32 cellular contexts compared by ENCODE assay signal in genomic region chr1:119984771-119985170, GRCh38.
A peak's percentile ranks its signal among the peaks of the same experiment; 100 is the strongest.
DNase-seq lines count a peak whose midpoint lies in the region; ATAC-seq, FAIRE-seq and TF ChIP-seq lines count a peak whose summit lies in the region.
"Had no signal": no experiment of that assay in that cellular context is flagged by ENCODE, and none has a peak within 500 bp of the region (broad histone marks: within the 10 kb centered on the region; RNA-seq: fewer than 3 reads in every experiment).

No MANE protein-coding gene starts in this region.

- H3K4me3 ChIP-seq in CD8-positive, alpha-beta T cell (ENCODE audit: low read depth, low read length): no peak overlapping the region
- H3K4me3 ChIP-seq in bronchial epithelial cell (ENCODE audit: low read depth, low read length) (no peak overlapping the region), WERI-Rb-1 (ENCODE audit: low read depth, low read length) (no peak overlapping the region)
- H3K4me3 ChIP-seq: BLaER1 treated with 17β-estradiol and CSF1 and Interleukin-3, amounts not matched to agents 10 nM and 100 nM; esophagus squamous epithelium; HAP-1; left lung; MG63; pancreas; smooth muscle cell had no signal

- H3K27me3 Mint-ChIP-seq in CD8-positive, alpha-beta T cell (ENCODE audit: low read depth): no peaks in the 10 kb centered on the region
- H3K27me3 Mint-ChIP-seq in HFFc6 (ENCODE audit: insufficient read depth) (no peaks in the 10 kb centered on the region), nephron (ENCODE audit: low read depth) (no peaks in the 10 kb centered on the region)
- H3K27me3 Mint-ChIP-seq: activated naive CD4-positive, alpha-beta T cell treated with anti-CD3 and anti-CD28 coated beads, Interleukin-2, amount 10 ng/mL, durations not matched to agents 7 days and 5 days; naive B cell; type B pancreatic cell had no signal

- peak overlapping the region; percentile 46 for H3K27ac Mint-ChIP-seq in CD8-positive, alpha-beta T cell
- H3K27ac Mint-ChIP-seq in HFFc6 (peak overlapping the region; percentile 50), nephron (peak overlapping the region in 2 of 3 experiments; percentile 76 to 89)
- H3K27ac Mint-ChIP-seq: activated naive CD4-positive, alpha-beta T cell treated with anti-CD3 and anti-CD28 coated beads, Interleukin-2, amount 10 ng/mL, durations not matched to agents 7 days and 5 days; activated T-helper 1 cell treated with anti-CD3 and anti-CD28 coated beads, Interleukin-12 subunit alpha, Interleukin-12 subunit beta, Interleukin-2, Interleukin-4 antibody, amounts not matched to agents 30 ng/mL and 10 ng/mL and 1 ng/mL, durations not matched to agents 14 hours and 24 hours and 36 hours; type B pancreatic cell had no signal

- POLR2A ChIA-PET in CD8-positive, alpha-beta T cell (lab: Charles Lee): no interaction called here

- no peak overlapping the region for H3K4me3 Mint-ChIP-seq in CD8-positive, alpha-beta T cell
- H3K4me3 Mint-ChIP-seq in HFFc6 (no peak overlapping the region), nephron (no peak overlapping the region)
- H3K4me3 Mint-ChIP-seq: activated naive CD4-positive, alpha-beta T cell treated with anti-CD3 and anti-CD28 coated beads, Interleukin-2, amount 10 ng/mL, durations not matched to agents 7 days and 5 days; activated T-helper 1 cell treated with anti-CD3 and anti-CD28 coated beads, Interleukin-12 subunit alpha, Interleukin-12 subunit beta, Interleukin-2, Interleukin-4 antibody, amounts not matched to agents 30 ng/mL and 10 ng/mL and 1 ng/mL, durations not matched to agents 14 hours and 24 hours and 36 hours; naive B cell; type B pancreatic cell had no signal

- FAIRE-seq in bronchial epithelial cell (lab: Jason Lieb, UNC): no peak
- FAIRE-seq: frontal cortex, GM18507, pancreas had no signal

- no peak for ATAC-seq in CD8-positive, alpha-beta T cell
- ATAC-seq in HG03457 (IDR thresholded peaks at IDR 0.05; ENCODE audit: unreplicated experiment): no peak
- ATAC-seq: left lung, pancreas had no signal

- H3K36me3 ChIP-seq in CD8-positive, alpha-beta T cell (ENCODE audit: insufficient read depth, low read length): no peaks in the 10 kb centered on the region
- H3K36me3 ChIP-seq in bronchial epithelial cell (ENCODE audit: control insufficient read depth, insufficient read depth, low read length) (no peaks in the 10 kb centered on the region), WERI-Rb-1 (peaks cover 3% of the 10 kb centered on the region; the same call in 1 of the 2 replicates)

- CTCF ChIA-PET in CD8-positive, alpha-beta T cell (lab: Charles Lee): interaction anchor here (0.9 kb wide), 1 partner anchor 16 kb away, joined by 4 read pairs; no protein-coding TSS in a partner anchor

- no peak for DNase-seq in CD8-positive, alpha-beta T cell
- DNase-seq in HFFc6 (no peak), bronchial epithelial cell (ENCODE audit: low read depth) (peak; percentile 60), NCI-H2107 (lab: John Stamatoyannopoulos, UW) (no peak), WERI-Rb-1 (no peak)
- DNase-seq: activated naive CD4-positive, alpha-beta T cell treated with anti-CD3 and anti-CD28 coated beads, Interleukin-2, amount 10 ng/mL, durations not matched to agents 7 days and 5 days; anterior cingulate cortex; Caco-2; central memory CD4-positive, alpha-beta T cell; dermis blood vessel endothelial cell; esophagus squamous epithelium; GF-D8; hippocampal formation; left lung; MG63; naive B cell; NCI-H2081; NCI-H446; NCI-H774; pancreas; stimulated activated CD4-positive, alpha-beta T cell treated with anti-CD3 and anti-CD28 coated beads, Interleukin-1b, Interleukin-23, amount 100 ng/mL, for 48 hours; stimulated activated CD8-positive, alpha-beta memory T cell treated with anti-CD3 and anti-CD28 coated beads, Interleukin-4, amount 100 ng/mL, for 48 hours; T-helper 9 cell had no signal

- no peaks in the 10 kb centered on the region for H3K9me3 ChIP-seq in CD8-positive, alpha-beta T cell (ENCODE audit: low read length)
- H3K9me3 ChIP-seq in WERI-Rb-1 (ENCODE audit: severe bottlenecking): no peaks in the 10 kb centered on the region
- H3K9me3 ChIP-seq: Caco-2, esophagus squamous epithelium, HAP-1, left lung, MG63, pancreas had no signal

- intact Hi-C loops in CD8-positive, alpha-beta T cell (cut with DNase I, micrococcal nuclease): no loop called here

- no peaks in the 10 kb centered on the region for H3K27me3 ChIP-seq in CD8-positive, alpha-beta T cell (ENCODE audit: insufficient read depth, low read length)
- H3K27me3 ChIP-seq in bronchial epithelial cell (ENCODE audit: control insufficient read depth, insufficient read depth, low read length) (no peaks in the 10 kb centered on the region), WERI-Rb-1 (ENCODE audit: insufficient read depth, low read depth, severe bottlenecking) (no peaks in the 10 kb centered on the region)
- H3K27me3 ChIP-seq: BLaER1 treated with 17β-estradiol and CSF1 and Interleukin-3, amounts not matched to agents 10 nM and 100 nM; esophagus squamous epithelium; left lung; MG63; pancreas had no signal

- no peak overlapping the region for H3K27ac ChIP-seq in CD8-positive, alpha-beta T cell (ENCODE audit: low read depth, low read length)
- no peak overlapping the region for H3K27ac ChIP-seq in WERI-Rb-1
- H3K27ac ChIP-seq: BLaER1 treated with 17β-estradiol and CSF1 and Interleukin-3, amounts not matched to agents 10 nM and 100 nM; esophagus squamous epithelium; left lung had no signal

- no peaks in the 10 kb centered on the region for H3K9me3 Mint-ChIP-seq in CD8-positive, alpha-beta T cell
- H3K9me3 Mint-ChIP-seq in HFFc6 (no peaks in the 10 kb centered on the region), nephron (peaks cover 3% of the 10 kb centered on the region)
- H3K9me3 Mint-ChIP-seq: activated naive CD4-positive, alpha-beta T cell treated with anti-CD3 and anti-CD28 coated beads, Interleukin-2, amount 10 ng/mL, durations not matched to agents 7 days and 5 days; activated T-helper 1 cell treated with anti-CD3 and anti-CD28 coated beads, Interleukin-12 subunit alpha, Interleukin-12 subunit beta, Interleukin-2, Interleukin-4 antibody, amounts not matched to agents 30 ng/mL and 10 ng/mL and 1 ng/mL, durations not matched to agents 14 hours and 24 hours and 36 hours; naive B cell had no signal

- H3K36me3 Mint-ChIP-seq in CD8-positive, alpha-beta T cell: peaks cover 34% of the 10 kb centered on the region
- H3K36me3 Mint-ChIP-seq in HFFc6 (ENCODE audit: low read depth) (peaks cover 36% of the 10 kb centered on the region), nephron (ENCODE audit: low read depth) (peaks cover 51% of the 10 kb centered on the region)

- H3K4me1 ChIP-seq in CD8-positive, alpha-beta T cell (ENCODE audit: insufficient read depth, low read length): peaks cover 28% of the 10 kb centered on the region
- H3K4me1 ChIP-seq: Caco-2, HAP-1 had no signal

- H3K4me1 Mint-ChIP-seq in CD8-positive, alpha-beta T cell (ENCODE audit: low read depth): peaks cover 37% of the 10 kb centered on the region
- H3K4me1 Mint-ChIP-seq in HFFc6 (ENCODE audit: low read depth) (peaks cover 47% of the 10 kb centered on the region), nephron (peaks cover 43% of the 10 kb centered on the region)

- no peak for TF ChIP-seq CTCF in CD8-positive, alpha-beta T cell (IDR thresholded peaks at IDR 0.05)
- TF ChIP-seq CTCF in HFFc6 (IDR thresholded peaks at IDR 0.05) (no peak), bronchial epithelial cell (IDR thresholded peaks at IDR 0.05; ENCODE audit: insufficient read depth, low read length, severe bottlenecking) (no peak), nephron (IDR thresholded peaks at IDR 0.05; ENCODE audit: unreplicated experiment in 3 of 3) (no peak), WERI-Rb-1 (IDR thresholded peaks at IDR 0.05; ENCODE audit: low read depth, low read length) (no peak)
